12 cellular contexts compared by ENCODE assay signal in genomic region chr16:1430759-1431496, GRCh38. TPM values are rescaled to one million over a fixed set of nuclear protein-coding genes. Genes with fewer than 3 reads are reported as not detected.
DNase-seq lines count a peak whose midpoint lies in the region; ATAC-seq and TF ChIP-seq lines count a peak whose summit lies in the region.
"Had no signal": no experiment of that assay in that cellular context is flagged by ENCODE, and none has a peak within 500 bp of the region (broad histone marks: within the 10 kb centered on the region; RNA-seq: fewer than 3 reads in every experiment).

Gene PERCC1 (plus strand): TSS chr16:1431078. CDS start chr16:1432594, 1,516 bp downstream.

- no peaks in the 10 kb centered on the region for H3K36me3 ChIP-seq in HEK293 (ENCODE audit: control insufficient read depth in 2 of 2, insufficient read depth in 1 of 2, low read length in 2 of 2)

- intact Hi-C loops in left colon (cut with DNase I, micrococcal nuclease): no loop called here

- CTCF ChIA-PET in HEK293 (lab: Yijun Ruan, JAX): interaction anchor here (0.7 kb wide), 1 partner anchor 157 kb away, joined by 3 read pairs; no protein-coding TSS in a partner anchor

- no peak; the same call in 1 of the 2 replicates for TF ChIP-seq CTCF in C4-2B (conservative IDR thresholded peaks at IDR 0.05)
- TF ChIP-seq CTCF in HEK293 (tag by site-specific recombination; IDR thresholded peaks at IDR 0.05): no peak

- H3K4me3 ChIP-seq in HEK293 (ENCODE audit: low read depth, low read length): no peak within 1 kb of the TSS

- no peaks in the 10 kb centered on the region; the same call in 1 of the 2 replicates for H3K4me1 ChIP-seq in HEK293 (ENCODE audit: control insufficient read depth, insufficient read depth, low read length)

- POLR2A ChIA-PET in HEK293 (lab: Yijun Ruan, JAX): interaction anchor here (1.4 kb wide), 1 partner anchor 10 kb away, joined by 4 read pairs; the partner anchor contains the start of gene UQCC4

- peak; percentile 47 for ATAC-seq in left colon
- no peak for ATAC-seq in HG03175 (IDR thresholded peaks at IDR 0.05; ENCODE audit: unreplicated experiment)

- H3K27ac ChIP-seq in C4-2B (peak within 1 kb of the TSS; percentile 76), HEK293 (ENCODE audit: extremely low read depth, low read depth, low read length) (no peak within 1 kb of the TSS)

- H3K9me3 ChIP-seq in HEK293 (ENCODE audit: control insufficient read depth, insufficient read depth, low read depth, low read length): no peaks in the 10 kb centered on the region

- DNase-seq in RPMI8226: peak; percentile 52
- no peak for DNase-seq in left colon
- no peak for DNase-seq in stimulated activated CD4-positive, alpha-beta T cell treated with anti-CD3 and anti-CD28 coated beads, Interleukin-4, amount 100 ng/mL, for 4 hours
- DNase-seq in iPS-NIHi7 (ENCODE audit: extremely low spot score): no peak
- no peak for DNase-seq in mucosa of gallbladder (ENCODE audit: low spot score)
- DNase-seq: foreskin fibroblast, HCEC 1CT, NCI-H446 treated with DMSO at 0.1 percent for 48 hours had no signal

TF ChIP-seq in HEK293, 187 proteins besides CTCF, POLR2A, EP300 and RAD21:
- TF ChIP-seq ZNF292 (tag by site-specific recombination; IDR thresholded peaks at IDR 0.05; ENCODE audit: borderline replicate concordance, low read depth) (no peak), MEIS1 (CRISPR knock-in tag; IDR thresholded peaks at IDR 0.05; ENCODE audit: borderline replicate concordance) (no peak), PATZ1 (tag by site-specific recombination; IDR thresholded peaks at IDR 0.05) (peak; percentile 39; the same call in 1 of the 2 replicates), ZBTB8A (tag by site-specific recombination; IDR thresholded peaks at IDR 0.05) (peak; percentile 67), ZBTB20 (tag by site-specific recombination; IDR thresholded peaks at IDR 0.05) (peak; percentile 98), ZNF571 (tag by site-specific recombination; IDR thresholded peaks at IDR 0.05) (no peak), GLIS2 (tag by site-specific recombination; IDR thresholded peaks at IDR 0.05) (no peak), ZNF324 (tag by site-specific recombination; IDR thresholded peaks at IDR 0.05) (no peak)

RNA-seq across cellular contexts. Expression of gene PERCC1, which starts in this region (rescaled TPM):
- not detected for total RNA-seq in left colon
- total RNA-seq in mucosa of gallbladder: not detected
- total RNA-seq: T-helper 1 cell treated with Interleukin-12 subunit alpha and Interleukin-12 subunit beta and Interleukin-4 antibody, amounts not matched to agents 30 ng/mL and 1 ng/mL, for 36 hours had no signal

Comparison
In these comparisons a context has a peak if more than half of its experiments do, and no peak if none do; other contexts are left out.
1. Peak in ATAC-seq in left colon; RNA of the gene not detected or under 1 TPM.